In the genomic region with DNA sequence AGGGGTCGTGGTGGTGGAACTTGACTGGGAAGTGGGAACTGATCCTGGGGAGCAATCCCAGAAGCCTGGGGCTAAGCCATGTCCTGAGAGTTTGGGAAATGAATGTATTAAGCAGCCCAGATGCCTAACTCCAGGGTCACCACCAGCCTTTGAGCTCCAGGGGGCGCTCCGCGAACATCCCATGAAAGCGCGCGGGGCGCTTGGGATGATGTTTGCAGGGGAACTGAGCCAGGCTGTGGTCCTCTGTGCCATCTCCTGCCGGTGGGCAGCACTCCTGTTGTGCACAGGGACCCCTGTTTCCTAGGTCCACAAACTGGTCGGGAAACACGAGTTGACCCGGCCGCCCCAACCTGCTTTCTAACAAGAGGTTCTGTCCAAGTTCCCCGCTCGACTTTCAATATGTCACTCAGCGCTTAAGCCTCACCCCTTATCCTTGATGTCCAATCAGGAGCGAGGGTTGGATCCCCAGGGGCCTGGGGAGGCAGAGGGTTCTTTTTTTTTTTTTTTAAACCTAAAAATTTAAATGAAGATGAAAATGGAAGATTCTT, we compare ENCODE assay signal across 1 cellular context.
TF ChIP-seq lines count a peak whose summit lies in the region.

No MANE protein-coding gene starts in this region.

TF ChIP-seq in GM12878, 131 proteins besides CTCF, POLR2A, EP300 and RAD21 (continued from another document):
- TF ChIP-seq, protein P1, sequence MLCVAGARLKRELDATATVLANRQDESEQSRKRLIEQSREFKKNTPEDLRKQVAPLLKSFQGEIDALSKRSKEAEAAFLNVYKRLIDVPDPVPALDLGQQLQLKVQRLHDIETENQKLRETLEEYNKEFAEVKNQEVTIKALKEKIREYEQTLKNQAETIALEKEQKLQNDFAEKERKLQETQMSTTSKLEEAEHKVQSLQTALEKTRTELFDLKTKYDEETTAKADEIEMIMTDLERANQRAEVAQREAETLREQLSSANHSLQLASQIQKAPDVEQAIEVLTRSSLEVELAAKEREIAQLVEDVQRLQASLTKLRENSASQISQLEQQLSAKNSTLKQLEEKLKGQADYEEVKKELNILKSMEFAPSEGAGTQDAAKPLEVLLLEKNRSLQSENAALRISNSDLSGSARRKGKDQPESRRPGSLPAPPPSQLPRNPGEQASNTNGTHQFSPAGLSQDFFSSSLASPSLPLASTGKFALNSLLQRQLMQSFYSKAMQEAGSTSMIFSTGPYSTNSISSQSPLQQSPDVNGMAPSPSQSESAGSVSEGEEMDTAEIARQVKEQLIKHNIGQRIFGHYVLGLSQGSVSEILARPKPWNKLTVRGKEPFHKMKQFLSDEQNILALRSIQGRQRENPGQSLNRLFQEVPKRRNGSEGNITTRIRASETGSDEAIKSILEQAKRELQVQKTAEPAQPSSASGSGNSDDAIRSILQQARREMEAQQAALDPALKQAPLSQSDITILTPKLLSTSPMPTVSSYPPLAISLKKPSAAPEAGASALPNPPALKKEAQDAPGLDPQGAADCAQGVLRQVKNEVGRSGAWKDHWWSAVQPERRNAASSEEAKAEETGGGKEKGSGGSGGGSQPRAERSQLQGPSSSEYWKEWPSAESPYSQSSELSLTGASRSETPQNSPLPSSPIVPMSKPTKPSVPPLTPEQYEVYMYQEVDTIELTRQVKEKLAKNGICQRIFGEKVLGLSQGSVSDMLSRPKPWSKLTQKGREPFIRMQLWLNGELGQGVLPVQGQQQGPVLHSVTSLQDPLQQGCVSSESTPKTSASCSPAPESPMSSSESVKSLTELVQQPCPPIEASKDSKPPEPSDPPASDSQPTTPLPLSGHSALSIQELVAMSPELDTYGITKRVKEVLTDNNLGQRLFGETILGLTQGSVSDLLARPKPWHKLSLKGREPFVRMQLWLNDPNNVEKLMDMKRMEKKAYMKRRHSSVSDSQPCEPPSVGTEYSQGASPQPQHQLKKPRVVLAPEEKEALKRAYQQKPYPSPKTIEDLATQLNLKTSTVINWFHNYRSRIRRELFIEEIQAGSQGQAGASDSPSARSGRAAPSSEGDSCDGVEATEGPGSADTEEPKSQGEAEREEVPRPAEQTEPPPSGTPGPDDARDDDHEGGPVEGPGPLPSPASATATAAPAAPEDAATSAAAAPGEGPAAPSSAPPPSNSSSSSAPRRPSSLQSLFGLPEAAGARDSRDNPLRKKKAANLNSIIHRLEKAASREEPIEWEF (IDR thresholded peaks at IDR 0.05; ENCODE audit: insufficient replicate concordance, low read depth, low read length): no peak
- TF ChIP-seq RAD51 (IDR thresholded peaks at IDR 0.05) (no peak), WRNIP1 (IDR thresholded peaks at IDR 0.05; ENCODE audit: borderline replicate concordance, low read depth, low read length) (no peak), MEF2B (IDR thresholded peaks at IDR 0.05; ENCODE audit: partially characterized antibody, poor library complexity, severe bottlenecking) (peak; percentile 92), SRF (IDR thresholded peaks at IDR 0.05; ENCODE audit: low read depth in 2 of 2, low read length in 2 of 2) (no peak), TBL1XR1 (IDR thresholded peaks at IDR 0.05; ENCODE audit: low read depth, low read length) (no peak), CBX3 (IDR thresholded peaks at IDR 0.05; ENCODE audit: borderline replicate concordance, low read depth) (no peak), YBX1 (IDR thresholded peaks at IDR 0.05) (no peak), ZBED1 (IDR thresholded peaks at IDR 0.05; ENCODE audit: borderline replicate concordance) (no peak), IKZF2 (IDR thresholded peaks at IDR 0.05) (peak; percentile 56 to 57), STAT1 (conservative IDR thresholded peaks at IDR 0.05) (0 out of 2 replicates have a peak, but pooled peaks have one; percentile 81), KLF5 (IDR thresholded peaks at IDR 0.05; ENCODE audit: partially characterized antibody) (no peak)
- TF ChIP-seq, protein P2, sequence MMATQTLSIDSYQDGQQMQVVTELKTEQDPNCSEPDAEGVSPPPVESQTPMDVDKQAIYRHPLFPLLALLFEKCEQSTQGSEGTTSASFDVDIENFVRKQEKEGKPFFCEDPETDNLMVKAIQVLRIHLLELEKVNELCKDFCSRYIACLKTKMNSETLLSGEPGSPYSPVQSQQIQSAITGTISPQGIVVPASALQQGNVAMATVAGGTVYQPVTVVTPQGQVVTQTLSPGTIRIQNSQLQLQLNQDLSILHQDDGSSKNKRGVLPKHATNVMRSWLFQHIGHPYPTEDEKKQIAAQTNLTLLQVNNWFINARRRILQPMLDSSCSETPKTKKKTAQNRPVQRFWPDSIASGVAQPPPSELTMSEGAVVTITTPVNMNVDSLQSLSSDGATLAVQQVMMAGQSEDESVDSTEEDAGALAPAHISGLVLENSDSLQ (IDR thresholded peaks at IDR 0.05): peak; percentile 97
- TF ChIP-seq, protein P3, sequence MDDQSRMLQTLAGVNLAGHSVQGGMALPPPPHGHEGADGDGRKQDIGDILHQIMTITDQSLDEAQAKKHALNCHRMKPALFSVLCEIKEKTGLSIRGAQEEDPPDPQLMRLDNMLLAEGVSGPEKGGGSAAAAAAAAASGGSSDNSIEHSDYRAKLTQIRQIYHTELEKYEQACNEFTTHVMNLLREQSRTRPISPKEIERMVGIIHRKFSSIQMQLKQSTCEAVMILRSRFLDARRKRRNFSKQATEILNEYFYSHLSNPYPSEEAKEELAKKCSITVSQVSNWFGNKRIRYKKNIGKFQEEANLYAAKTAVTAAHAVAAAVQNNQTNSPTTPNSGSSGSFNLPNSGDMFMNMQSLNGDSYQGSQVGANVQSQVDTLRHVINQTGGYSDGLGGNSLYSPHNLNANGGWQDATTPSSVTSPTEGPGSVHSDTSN (IDR thresholded peaks at IDR 0.05; ENCODE audit: insufficient replicate concordance, low read depth, low read length): peak; percentile 89
- TF ChIP-seq, protein P4, sequence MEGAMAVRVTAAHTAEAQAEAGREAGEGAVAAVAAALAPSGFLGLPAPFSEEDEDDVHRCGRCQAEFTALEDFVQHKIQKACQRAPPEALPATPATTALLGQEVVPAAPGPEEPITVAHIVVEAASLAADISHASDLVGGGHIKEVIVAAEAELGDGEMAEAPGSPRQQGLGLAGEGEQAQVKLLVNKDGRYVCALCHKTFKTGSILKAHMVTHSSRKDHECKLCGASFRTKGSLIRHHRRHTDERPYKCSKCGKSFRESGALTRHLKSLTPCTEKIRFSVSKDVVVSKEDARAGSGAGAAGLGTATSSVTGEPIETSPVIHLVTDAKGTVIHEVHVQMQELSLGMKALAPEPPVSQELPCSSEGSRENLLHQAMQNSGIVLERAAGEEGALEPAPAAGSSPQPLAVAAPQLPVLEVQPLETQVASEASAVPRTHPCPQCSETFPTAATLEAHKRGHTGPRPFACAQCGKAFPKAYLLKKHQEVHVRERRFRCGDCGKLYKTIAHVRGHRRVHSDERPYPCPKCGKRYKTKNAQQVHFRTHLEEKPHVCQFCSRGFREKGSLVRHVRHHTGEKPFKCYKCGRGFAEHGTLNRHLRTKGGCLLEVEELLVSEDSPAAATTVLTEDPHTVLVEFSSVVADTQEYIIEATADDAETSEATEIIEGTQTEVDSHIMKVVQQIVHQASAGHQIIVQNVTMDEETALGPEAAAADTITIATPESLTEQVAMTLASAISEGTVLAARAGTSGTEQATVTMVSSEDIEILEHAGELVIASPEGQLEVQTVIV (IDR thresholded peaks at IDR 0.05; ENCODE audit: borderline replicate concordance, partially characterized antibody): no peak
- TF ChIP-seq, protein P5, sequence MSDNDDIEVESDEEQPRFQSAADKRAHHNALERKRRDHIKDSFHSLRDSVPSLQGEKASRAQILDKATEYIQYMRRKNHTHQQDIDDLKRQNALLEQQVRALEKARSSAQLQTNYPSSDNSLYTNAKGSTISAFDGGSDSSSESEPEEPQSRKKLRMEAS (IDR thresholded peaks at IDR 0.05; ENCODE audit: low read depth, low read length): no peak
- TF ChIP-seq, protein P6, sequence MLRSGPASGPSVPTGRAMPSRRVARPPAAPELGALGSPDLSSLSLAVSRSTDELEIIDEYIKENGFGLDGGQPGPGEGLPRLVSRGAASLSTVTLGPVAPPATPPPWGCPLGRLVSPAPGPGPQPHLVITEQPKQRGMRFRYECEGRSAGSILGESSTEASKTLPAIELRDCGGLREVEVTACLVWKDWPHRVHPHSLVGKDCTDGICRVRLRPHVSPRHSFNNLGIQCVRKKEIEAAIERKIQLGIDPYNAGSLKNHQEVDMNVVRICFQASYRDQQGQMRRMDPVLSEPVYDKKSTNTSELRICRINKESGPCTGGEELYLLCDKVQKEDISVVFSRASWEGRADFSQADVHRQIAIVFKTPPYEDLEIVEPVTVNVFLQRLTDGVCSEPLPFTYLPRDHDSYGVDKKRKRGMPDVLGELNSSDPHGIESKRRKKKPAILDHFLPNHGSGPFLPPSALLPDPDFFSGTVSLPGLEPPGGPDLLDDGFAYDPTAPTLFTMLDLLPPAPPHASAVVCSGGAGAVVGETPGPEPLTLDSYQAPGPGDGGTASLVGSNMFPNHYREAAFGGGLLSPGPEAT (IDR thresholded peaks at IDR 0.05; ENCODE audit: low read depth): no peak
